Comparison of ENCODE assay signal across 1 cellular context in the genomic region with DNA sequence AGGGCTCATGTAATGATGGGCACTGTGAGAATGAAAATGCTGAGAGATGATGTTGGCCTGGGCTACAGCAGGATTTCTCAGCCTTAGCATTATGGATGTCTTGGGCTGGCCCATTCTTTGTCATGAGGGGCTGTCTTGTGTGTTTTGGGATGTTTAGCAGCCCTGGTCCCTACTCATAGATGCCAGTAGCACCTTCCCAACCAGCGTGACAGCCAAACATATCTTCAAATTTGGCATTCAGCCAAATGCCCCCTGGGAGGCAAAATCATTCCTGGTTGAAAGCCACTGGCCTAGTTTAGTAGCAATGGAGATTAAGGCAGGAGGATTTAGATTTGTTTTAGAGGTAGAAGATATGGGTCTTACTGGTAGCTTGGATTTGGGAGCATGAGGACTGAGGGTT.
TF ChIP-seq lines count a peak whose summit lies in the region.

No MANE protein-coding gene starts in this region.

TF ChIP-seq in K562, 482 proteins besides CTCF, POLR2A, EP300 and RAD21:
- TF ChIP-seq NFIC (IDR thresholded peaks at IDR 0.05), result peak; percentile 92
- TF ChIP-seq NFIX (CRISPR knock-in tag; IDR thresholded peaks at IDR 0.05; ENCODE audit: low read depth), result peak; percentile 79
- TF ChIP-seq ZNF12 (CRISPR knock-in tag; IDR thresholded peaks at IDR 0.05), result no peak
